17 cellular contexts compared by ENCODE assay signal in the genomic region with DNA sequence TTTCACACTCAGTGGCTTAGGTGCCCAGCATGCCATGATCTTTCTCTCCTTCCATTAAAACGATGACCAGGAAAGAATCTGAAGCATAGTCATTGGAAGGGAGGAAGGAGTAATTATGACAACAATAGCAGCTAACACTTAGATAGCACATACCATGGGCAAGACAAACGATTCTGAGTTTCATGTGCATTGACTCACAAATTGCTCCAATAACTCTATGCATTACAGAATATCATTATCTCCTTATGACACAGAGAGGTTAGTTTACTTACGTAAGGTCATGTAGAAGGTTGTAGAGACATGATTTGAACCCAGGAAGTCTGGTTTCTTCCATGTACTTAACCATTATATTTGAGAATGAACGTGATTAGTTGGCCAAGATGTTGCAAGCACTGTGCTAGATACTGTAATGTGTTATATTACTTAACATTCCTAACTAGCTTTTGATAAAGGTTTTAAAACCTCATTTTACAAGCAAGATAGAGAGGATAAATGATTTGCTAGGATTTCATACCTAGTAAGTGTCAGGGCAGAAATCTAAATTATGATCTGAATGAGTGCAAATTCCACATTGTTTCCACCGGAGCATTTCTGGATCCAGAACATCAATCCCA.
DNase-seq lines count a peak whose midpoint lies in the region; ATAC-seq, FAIRE-seq and TF ChIP-seq lines count a peak whose summit lies in the region.
"Had no signal": no experiment of that assay in that cellular context is flagged by ENCODE, and none has a peak within 500 bp of the region (broad histone marks: within the 10 kb centered on the region; RNA-seq: fewer than 3 reads in every experiment).

No MANE protein-coding gene starts in this region.

- H3K27ac Mint-ChIP-seq in activated T-helper 17 cell treated with anti-CD3 and anti-CD28 coated beads, Interleukin-2, amount 50 U/mL, for 72 hours = no peak overlapping the region
- H3K27ac Mint-ChIP-seq in activated T-helper 2 cell treated with anti-CD3 and anti-CD28 coated beads, Interferon-gamma antibody, Interleukin-2, Interleukin-4, amounts not matched to agents 10 μg/mL and 5 μg/mL and 100 μg/mL, durations not matched to agents 14 hours and 24 hours and 36 hours = no peak overlapping the region
- H3K27ac Mint-ChIP-seq: stimulated activated naive CD8-positive, alpha-beta T cell treated with anti-CD3 and anti-CD28 coated beads, Interleukin-15, amount 100 ng/mL, for 72 hours; WTC11 had no signal

- H3K27me3 Mint-ChIP-seq in activated T-helper 17 cell treated with anti-CD3 and anti-CD28 coated beads, Interleukin-2, amount 50 U/mL, for 72 hours = peaks cover 8% of the 10 kb centered on the region
- H3K27me3 Mint-ChIP-seq in activated T-helper 2 cell treated with anti-CD3 and anti-CD28 coated beads, Interferon-gamma antibody, Interleukin-2, Interleukin-4, amounts not matched to agents 10 μg/mL and 5 μg/mL and 100 μg/mL, durations not matched to agents 14 hours and 24 hours and 36 hours (ENCODE audit: low read depth) = peaks cover 11% of the 10 kb centered on the region
- H3K27me3 Mint-ChIP-seq: stimulated activated naive CD8-positive, alpha-beta T cell treated with anti-CD3 and anti-CD28 coated beads, Interleukin-15, amount 100 ng/mL, for 72 hours had no signal

- H3K36me3 ChIP-seq in bronchial epithelial cell (ENCODE audit: control insufficient read depth, insufficient read depth, low read length) (no peaks in the 10 kb centered on the region), skeletal muscle tissue (ENCODE audit: control insufficient read depth in 3 of 3, insufficient read depth in 3 of 3, low read length in 3 of 3) (no peaks in the 10 kb centered on the region)
- H3K36me3 ChIP-seq: MG63 had no signal

- peak; percentile 56 for ATAC-seq in left colon
- no peak for ATAC-seq in activated T-helper 17 cell treated with anti-CD3 and anti-CD28 coated beads, Interleukin-2, amount 50 U/mL, for 72 hours (replicated peaks)
- ATAC-seq: stimulated activated naive CD8-positive, alpha-beta T cell treated with anti-CD3 and anti-CD28 coated beads, Interleukin-15, amount 100 ng/mL, for 72 hours had no signal

- H3K4me3 ChIP-seq in bronchial epithelial cell (ENCODE audit: low read depth, low read length) (no peak overlapping the region), skeletal muscle tissue (ENCODE audit: low read length in 3 of 3) (no peak overlapping the region)
- H3K4me3 ChIP-seq: MG63 had no signal

- H3K9ac ChIP-seq in skeletal muscle tissue (ENCODE audit: low read depth in 1 of 3, low read length in 3 of 3) = no peak overlapping the region

- peak overlapping the region; percentile 41 for H3K27ac ChIP-seq in skeletal muscle tissue (ENCODE audit: low read depth, low read length)

- FAIRE-seq in bronchial epithelial cell (lab: Jason Lieb, UNC) = peak; percentile 32

- H3K9me3 Mint-ChIP-seq in activated T-helper 17 cell treated with anti-CD3 and anti-CD28 coated beads, Interleukin-2, amount 50 U/mL, for 72 hours = no peaks in the 10 kb centered on the region
- H3K9me3 Mint-ChIP-seq in activated T-helper 2 cell treated with anti-CD3 and anti-CD28 coated beads, Interferon-gamma antibody, Interleukin-2, Interleukin-4, amounts not matched to agents 10 μg/mL and 5 μg/mL and 100 μg/mL, durations not matched to agents 14 hours and 24 hours and 36 hours = no peaks in the 10 kb centered on the region
- H3K9me3 Mint-ChIP-seq: stimulated activated naive CD8-positive, alpha-beta T cell treated with anti-CD3 and anti-CD28 coated beads, Interleukin-15, amount 100 ng/mL, for 72 hours had no signal

- no peaks in the 10 kb centered on the region for H3K4me1 Mint-ChIP-seq in activated T-helper 17 cell treated with anti-CD3 and anti-CD28 coated beads, Interleukin-2, amount 50 U/mL, for 72 hours
- H3K4me1 Mint-ChIP-seq in activated T-helper 2 cell treated with anti-CD3 and anti-CD28 coated beads, Interferon-gamma antibody, Interleukin-2, Interleukin-4, amounts not matched to agents 10 μg/mL and 5 μg/mL and 100 μg/mL, durations not matched to agents 14 hours and 24 hours and 36 hours (ENCODE audit: low read depth) = no peaks in the 10 kb centered on the region

- peaks cover 16 to 34% (median 24%) of the 10 kb centered on the region in 3 donors for H3K4me1 ChIP-seq in skeletal muscle tissue (ENCODE audit: control insufficient read depth in 3 of 3, insufficient read depth in 3 of 3, low read length in 3 of 3)

- peak; percentile 33 for DNase-seq in ELR (ENCODE audit: low read depth)
- peak; percentile 80 for DNase-seq in bronchial epithelial cell (ENCODE audit: low read depth)
- no peak for DNase-seq in left colon
- no peak for DNase-seq in 8988T
- DNase-seq in activated T-helper 2 cell treated with anti-CD3 and anti-CD28 coated beads, Interferon-gamma antibody, Interleukin-2, Interleukin-4, amounts not matched to agents 10 μg/mL and 5 μg/mL and 100 μg/mL, durations not matched to agents 14 hours and 24 hours and 36 hours (ENCODE audit: low spot score) = no peak
- DNase-seq in HuH-7.5 (ENCODE audit: low spot score) = no peak
- DNase-seq: cerebellar nuclear complex; COR-L47; mesendoderm; MG63; NCI-H1930; NCI-H446 treated with DMSO at 0.1 percent for 48 hours; stimulated activated naive CD8-positive, alpha-beta T cell treated with anti-CD3 and anti-CD28 coated beads, Interleukin-15, amount 100 ng/mL, for 72 hours; T-helper 1 cell had no signal

- TF ChIP-seq CTCF in bronchial epithelial cell (IDR thresholded peaks at IDR 0.05; ENCODE audit: insufficient read depth, low read length, severe bottlenecking) = no peak

- intact Hi-C loops in left colon (cut with DNase I, micrococcal nuclease) = no loop called here
- intact Hi-C loops in activated T-helper 2 cell treated with anti-CD3 and anti-CD28 coated beads, Interferon-gamma antibody, Interleukin-2, Interleukin-4, amounts not matched to agents 10 μg/mL and 5 μg/mL and 100 μg/mL, durations not matched to agents 14 hours and 24 hours and 36 hours (cut with micrococcal nuclease) = no loop called here

- no peaks in the 10 kb centered on the region for H3K36me3 Mint-ChIP-seq in activated T-helper 17 cell treated with anti-CD3 and anti-CD28 coated beads, Interleukin-2, amount 50 U/mL, for 72 hours (ENCODE audit: low read depth)
- H3K36me3 Mint-ChIP-seq in activated T-helper 2 cell treated with anti-CD3 and anti-CD28 coated beads, Interferon-gamma antibody, Interleukin-2, Interleukin-4, amounts not matched to agents 10 μg/mL and 5 μg/mL and 100 μg/mL, durations not matched to agents 14 hours and 24 hours and 36 hours (ENCODE audit: low read depth) = no peaks in the 10 kb centered on the region
- H3K36me3 Mint-ChIP-seq: WTC11 had no signal

- no peaks in the 10 kb centered on the region for H3K9me3 ChIP-seq in skeletal muscle tissue (ENCODE audit: control insufficient read depth in 3 of 3, low read length in 3 of 3)
- H3K9me3 ChIP-seq: MG63 had no signal

- no peak overlapping the region for H3K4me3 Mint-ChIP-seq in activated T-helper 17 cell treated with anti-CD3 and anti-CD28 coated beads, Interleukin-2, amount 50 U/mL, for 72 hours
- no peak overlapping the region for H3K4me3 Mint-ChIP-seq in activated T-helper 2 cell treated with anti-CD3 and anti-CD28 coated beads, Interferon-gamma antibody, Interleukin-2, Interleukin-4, amounts not matched to agents 10 μg/mL and 5 μg/mL and 100 μg/mL, durations not matched to agents 14 hours and 24 hours and 36 hours (ENCODE audit: low read depth)
- H3K4me3 Mint-ChIP-seq: stimulated activated naive CD8-positive, alpha-beta T cell treated with anti-CD3 and anti-CD28 coated beads, Interleukin-15, amount 100 ng/mL, for 72 hours; WTC11 had no signal

- H3K27me3 ChIP-seq in bronchial epithelial cell (ENCODE audit: control insufficient read depth, insufficient read depth, low read length) (no peaks in the 10 kb centered on the region), skeletal muscle tissue (ENCODE audit: control insufficient read depth in 3 of 3, insufficient read depth in 3 of 3, low read length in 3 of 3) (no peaks in the 10 kb centered on the region)
- H3K27me3 ChIP-seq: MG63 had no signal

Comparison
In these comparisons a context has a peak if more than half of its experiments do, and no peak if none do; other contexts are left out.
1. DNase-seq: peak in ELR (single experiment) and bronchial epithelial cell (single experiment); none in left colon (0 of 2), 8988T (single experiment), activated T-helper 2 cell treated with anti-CD3 and anti-CD28 coated beads, Interferon-gamma antibody, Interleukin-2, Interleukin-4, amounts not matched to agents 10 μg/mL and 5 μg/mL and 100 μg/mL, durations not matched to agents 14 hours and 24 hours and 36 hours (single experiment) and HuH-7.5 (single experiment).